In genomic region chr19:48111280-48111679, GRCh38 we compare ENCODE assay signal across 10 cellular contexts. TPM values are rescaled to one million over a fixed set of nuclear protein-coding genes. Genes with fewer than 3 reads are reported as not detected.
A peak's percentile ranks its signal among the peaks of the same experiment; 100 is the strongest.
DNase-seq lines count a peak whose midpoint lies in the region; ATAC-seq lines count a peak whose summit lies in the region.
"Had no signal": no experiment of that assay in that cellular context is flagged by ENCODE, and none has a peak within 500 bp of the region (broad histone marks: within the 10 kb centered on the region; RNA-seq: fewer than 3 reads in every experiment).

No MANE protein-coding gene starts in this region.

- H3K36me3 Mint-ChIP-seq in activated CD4-positive, alpha-beta T cell treated with anti-CD3 and anti-CD28 coated beads for 36 hours (ENCODE audit: low read depth) = peaks cover 11% of the 10 kb centered on the region

- H3K4me3 Mint-ChIP-seq in activated CD4-positive, alpha-beta T cell treated with anti-CD3 and anti-CD28 coated beads for 36 hours = peak overlapping the region; percentile 81

- H3K36me3 ChIP-seq in SJSA1 (peaks cover 4% of the 10 kb centered on the region; the same call in 1 of the 2 replicates), stomach smooth muscle (ENCODE audit: control insufficient read depth in 2 of 2, insufficient read depth in 2 of 2, low read length in 2 of 2) (no peaks in the 10 kb centered on the region)

- no peak for ATAC-seq in activated CD4-positive, alpha-beta T cell treated with anti-CD3 and anti-CD28 coated beads for 36 hours
- ATAC-seq in right cardiac atrium (no peak), GM21576 (IDR thresholded peaks at IDR 0.05; ENCODE audit: unreplicated experiment) (no peak)

- H3K4me1 Mint-ChIP-seq in activated CD4-positive, alpha-beta T cell treated with anti-CD3 and anti-CD28 coated beads for 36 hours = peaks cover 20% of the 10 kb centered on the region

- peak overlapping the region; percentile 92 to 96 for H3K9ac ChIP-seq in stomach smooth muscle (ENCODE audit: low read length in 2 of 2)

- H3K27me3 Mint-ChIP-seq in activated CD4-positive, alpha-beta T cell treated with anti-CD3 and anti-CD28 coated beads for 36 hours = no peaks in the 10 kb centered on the region

- intact Hi-C loops in activated CD4-positive, alpha-beta T cell treated with anti-CD3 and anti-CD28 coated beads for 36 hours (cut with DNase I, micrococcal nuclease) = loop anchor here in 1 of 2 experiments (2.0 kb wide), 1 partner anchor 94 kb away; no protein-coding TSS in a partner anchor
- intact Hi-C loops in right cardiac atrium (cut with DNase I) = no loop called here

- POLR2A ChIA-PET in activated CD4-positive, alpha-beta T cell treated with anti-CD3 and anti-CD28 coated beads for 36 hours (lab: Charles Lee) = interaction anchor here (0.5 to 1.4 kb wide), 3 partner anchors 18 to 505 kb away, joined by 3 to 8 read pairs (median 3); no protein-coding TSS in a partner anchor

- 64% methylated on average over 7 of the region's 7 CpGs for WGBS in right cardiac atrium

- CTCF ChIA-PET in activated CD4-positive, alpha-beta T cell treated with anti-CD3 and anti-CD28 coated beads for 36 hours (lab: Charles Lee) = interaction anchor here (0.6 to 5.1 kb wide), 9 partner anchors 9 to 179 kb away, joined by 3 to 35 read pairs (median 3); no protein-coding TSS in a partner anchor

- peak overlapping the region; percentile 47 for H3K27ac Mint-ChIP-seq in activated CD4-positive, alpha-beta T cell treated with anti-CD3 and anti-CD28 coated beads for 36 hours

- no peaks in the 10 kb centered on the region for H3K9me3 ChIP-seq in SJSA1 (replicated peaks)
- H3K9me3 ChIP-seq in right cardiac atrium (ENCODE audit: control insufficient read depth, low read length) = no peaks in the 10 kb centered on the region
- H3K9me3 ChIP-seq in stomach smooth muscle (ENCODE audit: control insufficient read depth in 2 of 2, low read length in 2 of 2) = no peaks in the 10 kb centered on the region

- H3K4me3 ChIP-seq in SJSA1 (no peak overlapping the region), right cardiac atrium (ENCODE audit: low read length) (no peak overlapping the region), stomach smooth muscle (ENCODE audit: low read length in 2 of 2) (peak overlapping the region in 1 of 2 donors; percentile 89)

- H3K27me3 ChIP-seq in SJSA1 (replicated peaks) (no peaks in the 10 kb centered on the region), right cardiac atrium (ENCODE audit: control insufficient read depth, insufficient read depth) (no peaks in the 10 kb centered on the region), stomach smooth muscle (ENCODE audit: control insufficient read depth in 1 of 2, insufficient read depth in 2 of 2, low read length in 2 of 2) (no peaks in the 10 kb centered on the region)

- DNase-seq in activated CD4-positive, alpha-beta T cell treated with anti-CD3 and anti-CD28 coated beads for 36 hours = no peak
- no peak for DNase-seq in activated CD4-positive, alpha-beta T cell treated with anti-CD3 and anti-CD28 coated beads, Interleukin-2, amount 50 U/mL, for 4 hours
- no peak for DNase-seq in SJSA1 (ENCODE audit: low read depth in 1 of 2, low spot score in 2 of 2)
- no peak for DNase-seq in right cardiac atrium
- no peak for DNase-seq in stimulated activated CD4-positive, alpha-beta T cell treated with anti-CD3 and anti-CD28 coated beads, Interleukin-4, amount 100 ng/mL, for 1 hour
- DNase-seq in occipital lobe (lab: John Stamatoyannopoulos, UW) = no peak
- DNase-seq: AML-193; stimulated activated CD4-positive, alpha-beta T cell treated with anti-CD3 and anti-CD28 coated beads, Interleukin-2, amount 100 ng/mL, for 24 hours had no signal

- H3K9me3 Mint-ChIP-seq in activated CD4-positive, alpha-beta T cell treated with anti-CD3 and anti-CD28 coated beads for 36 hours (ENCODE audit: low read depth) = no peaks in the 10 kb centered on the region

- H3K27ac ChIP-seq in SJSA1 = peak overlapping the region; percentile 86
- peak overlapping the region; percentile 88 for H3K27ac ChIP-seq in right cardiac atrium (ENCODE audit: low read length)
- peak overlapping the region; percentile 96 for H3K27ac ChIP-seq in stomach smooth muscle (ENCODE audit: low read length)

- H3K4me1 ChIP-seq in SJSA1 (replicated peaks) (peaks cover 27% of the 10 kb centered on the region), right cardiac atrium (ENCODE audit: control insufficient read depth, insufficient read depth, low read length) (peaks cover 3% of the 10 kb centered on the region), stomach smooth muscle (ENCODE audit: control insufficient read depth, insufficient read depth, low read length) (peaks cover 32% of the 10 kb centered on the region)

RNA-seq across cellular contexts. Expression of gene PLA2G4C, which starts 0.7 kb away (rescaled TPM):
- total RNA-seq in activated CD4-positive, alpha-beta T cell treated with anti-CD3 and anti-CD28 coated beads for 36 hours = 10 to 100 TPM; 11.5 to 12.4 TPM
- 3.4 and 7.9 TPM in 2 replicates for total RNA-seq in SJSA1 (2014; rRNA removed; shearing (Covaris generic))
- 10 to 100 TPM; 24.7 to 39.6 (median 29.3) TPM for total RNA-seq in right cardiac atrium
- polyA plus RNA-seq in right cardiac atrium = 30.1 TPM
- total RNA-seq in occipital lobe = 9.7 TPM

RNA-seq across cellular contexts. Expression of gene LIG1, which starts 58.9 kb away (rescaled TPM):
- total RNA-seq in activated CD4-positive, alpha-beta T cell treated with anti-CD3 and anti-CD28 coated beads for 36 hours = 100 to 1,000 TPM; 193 to 194 TPM
- total RNA-seq in SJSA1 (2014; rRNA removed; shearing (Covaris generic)) = 60.6 and 72.9 TPM in 2 replicates
- total RNA-seq in right cardiac atrium = 1 to 10 TPM; 3.8 to 8.4 (median 5.5) TPM
- polyA plus RNA-seq in right cardiac atrium = 4.2 TPM
- total RNA-seq in occipital lobe = 22.3 TPM

RNA-seq across cellular contexts. Expression of gene ZSWIM9, which starts 59.2 kb away (rescaled TPM):
- total RNA-seq in activated CD4-positive, alpha-beta T cell treated with anti-CD3 and anti-CD28 coated beads for 36 hours = 10 to 100 TPM in 1 of 2 experiments, 1 to 10 TPM in 1; 7.4 to 10.9 TPM
- total RNA-seq in SJSA1 (2014; rRNA removed; shearing (Covaris generic)) = 2.9 and 4.7 TPM in 2 replicates
- total RNA-seq in right cardiac atrium (1 to 10 TPM; 5.4 to 6.9 (median 6.5) TPM), occipital lobe (2.8 TPM)
- polyA plus RNA-seq in right cardiac atrium = 5.7 TPM
